ENCODE assay signal across 8 cellular contexts in the genomic region with DNA sequence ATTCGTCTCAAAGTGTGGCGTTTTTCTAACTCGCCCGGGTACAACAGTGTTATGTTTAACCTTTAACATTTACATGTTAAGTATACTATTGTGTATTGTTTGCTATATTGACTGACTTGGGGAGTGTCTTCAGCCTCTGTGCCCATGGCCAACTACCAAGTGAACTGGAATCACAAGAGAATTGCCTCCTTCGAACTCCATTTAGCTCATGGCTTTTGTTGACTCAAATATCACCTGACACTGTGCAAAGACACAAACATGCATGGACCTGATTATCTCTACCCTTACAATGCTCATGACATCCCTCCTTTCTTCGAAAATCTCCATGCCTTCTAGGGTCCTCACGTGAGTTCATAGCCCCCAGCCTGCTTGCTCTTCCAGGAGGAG. TPM values are rescaled to one million over a fixed set of nuclear protein-coding genes. Genes with fewer than 3 reads are reported as not detected.
DNase-seq lines count a peak whose midpoint lies in the region; ATAC-seq and TF ChIP-seq lines count a peak whose summit lies in the region.

No MANE protein-coding gene starts in this region.

- no peak for TF ChIP-seq CTCF in CD14-positive monocyte (IDR thresholded peaks at IDR 0.05)
- no peak for TF ChIP-seq CTCF in KMS-11 (conservative IDR thresholded peaks at IDR 0.05; ENCODE audit: low read depth, low read length)

- H3K27ac ChIP-seq in KMS-11 = no peak overlapping the region
- peak overlapping the region; percentile 56 for H3K27ac ChIP-seq in effector memory CD4-positive, alpha-beta T cell (ENCODE audit: insufficient read depth, low read length, poor library complexity, severe bottlenecking)

- H3K9ac ChIP-seq in KMS-11 = peak overlapping the region; percentile 22; the same call in 1 of the 2 replicates

- H3K27ac Mint-ChIP-seq in CD14-positive monocyte = peak overlapping the region in 2 of 7 donors; percentile 41 to 75
- peak overlapping the region; percentile 74 to 97 (median 92) for H3K27ac Mint-ChIP-seq in naive thymus-derived CD8-positive, alpha-beta T cell

- ATAC-seq in naive thymus-derived CD8-positive, alpha-beta T cell = peak in 1 of 2 donors; percentile 1
- no peak for ATAC-seq in GM19328 (IDR thresholded peaks at IDR 0.05; ENCODE audit: unreplicated experiment)
- no peak for ATAC-seq in HG03571 (IDR thresholded peaks at IDR 0.05; ENCODE audit: unreplicated experiment)
- ATAC-seq in HG03354 (IDR thresholded peaks at IDR 0.05; ENCODE audit: poor library complexity, severe bottlenecking, unreplicated experiment) = no peak

- H3K4me2 ChIP-seq in KMS-11 = no peak overlapping the region

- POLR2A ChIA-PET in naive thymus-derived CD8-positive, alpha-beta T cell (lab: Charles Lee) = interaction anchor here (0.6 to 1.9 kb wide), 8 partner anchors 29 to 479 kb away, joined by 3 to 7 read pairs (median 4); a partner anchor contains a TSS

- intact Hi-C loops in CD14-positive monocyte (cut with micrococcal nuclease) = no loop called here

- H3K27me3 ChIP-seq in KMS-11 (ENCODE audit: insufficient read depth, low read depth) = no peaks in the 10 kb centered on the region
- H3K27me3 ChIP-seq in effector memory CD4-positive, alpha-beta T cell (replicated peaks; ENCODE audit: control insufficient read depth, insufficient read depth, low read length, poor library complexity, severe bottlenecking) = no peaks in the 10 kb centered on the region

- H3K4me3 ChIP-seq in KMS-11 (IDR thresholded peaks at IDR 0.05; ENCODE audit: insufficient read depth, low read depth, low read length) = no peak overlapping the region
- H3K4me3 ChIP-seq in effector memory CD4-positive, alpha-beta T cell (ENCODE audit: insufficient read depth, low read depth, low read length, poor library complexity, severe bottlenecking) = peak overlapping the region; percentile 72

- H3K36me3 ChIP-seq in KMS-11 (ENCODE audit: insufficient read depth) = no peaks in the 10 kb centered on the region
- peaks cover 11% of the 10 kb centered on the region for H3K36me3 ChIP-seq in effector memory CD4-positive, alpha-beta T cell (ENCODE audit: control insufficient read depth, insufficient read depth, low read length)

- no peaks in the 10 kb centered on the region for H4K20me1 ChIP-seq in KMS-11 (ENCODE audit: insufficient read depth)

- peak overlapping the region; percentile 85 to 89 for H3K4me3 Mint-ChIP-seq in CD14-positive monocyte
- peak overlapping the region; percentile 85 to 96 (median 92) for H3K4me3 Mint-ChIP-seq in naive thymus-derived CD8-positive, alpha-beta T cell

- DNase-seq in CD14-positive monocyte (ENCODE audit: low spot score) (no peak), HCEC 1CT (no peak)
- no peak for DNase-seq in effector memory CD4-positive, alpha-beta T cell
- DNase-seq in naive thymus-derived CD8-positive, alpha-beta T cell = no peak

- no peaks in the 10 kb centered on the region for H3K4me1 ChIP-seq in KMS-11 (ENCODE audit: low read depth, poor library complexity, severe bottlenecking)
- peaks cover 7% of the 10 kb centered on the region for H3K4me1 ChIP-seq in effector memory CD4-positive, alpha-beta T cell (ENCODE audit: control insufficient read depth, insufficient read depth, low read length, poor library complexity, severe bottlenecking)

- 0 out of 2 replicates have a peak, but pooled peaks cover 3% of the 10 kb centered on the region for H3K79me2 ChIP-seq in KMS-11 (ENCODE audit: insufficient read depth, low read depth)

- H3K4me1 Mint-ChIP-seq in CD14-positive monocyte = peaks cover 22% of the 10 kb centered on the region
- H3K4me1 Mint-ChIP-seq in naive thymus-derived CD8-positive, alpha-beta T cell = peaks cover 17 to 38% (median 27%) of the 10 kb centered on the region in 4 donors

- peaks cover 36 to 94% (median 87%) of the 10 kb centered on the region in 7 donors for H3K9me3 Mint-ChIP-seq in CD14-positive monocyte
- peaks cover 0 to 87% (median 36%) of the 10 kb centered on the region in 9 donors for H3K9me3 Mint-ChIP-seq in naive thymus-derived CD8-positive, alpha-beta T cell

- H2AFZ ChIP-seq in KMS-11 (ENCODE audit: low read depth) = no peak overlapping the region; the same call in 1 of the 2 replicates

- peaks cover 0 to 2% (median 1%) of the 10 kb centered on the region in 3 donors for H3K27me3 Mint-ChIP-seq in CD14-positive monocyte (ENCODE audit: low read depth in 3 of 3)
- no peaks in the 10 kb centered on the region for H3K27me3 Mint-ChIP-seq in naive thymus-derived CD8-positive, alpha-beta T cell

- H3K36me3 Mint-ChIP-seq in CD14-positive monocyte = peaks cover 31 to 40% of the 10 kb centered on the region in 2 donors
- peaks cover 43 to 73% (median 50%) of the 10 kb centered on the region in 3 donors for H3K36me3 Mint-ChIP-seq in naive thymus-derived CD8-positive, alpha-beta T cell

- no peaks in the 10 kb centered on the region for H3K9me3 ChIP-seq in effector memory CD4-positive, alpha-beta T cell (ENCODE audit: control insufficient read depth, low read length)

RNA-seq across cellular contexts. Expression of a gene that starts 0.7 kb away (rescaled TPM):
- 1 to 10 TPM; 2.5 to 3.8 TPM for polyA plus RNA-seq in CD14-positive monocyte
- total RNA-seq in naive thymus-derived CD8-positive, alpha-beta T cell = 10 to 100 TPM; 84.6 to 85.1 TPM
- 10 to 100 TPM; 13.2 to 32.2 (median 20.9) TPM for polyA plus RNA-seq in naive thymus-derived CD8-positive, alpha-beta T cell

RNA-seq across cellular contexts. Expression of a gene that starts 28.3 kb away (rescaled TPM):
- under 1 TPM; 0.39 to 0.70 TPM for polyA plus RNA-seq in CD14-positive monocyte
- total RNA-seq in naive thymus-derived CD8-positive, alpha-beta T cell = 10 to 100 TPM; 44.2 to 50.1 TPM
- polyA plus RNA-seq in naive thymus-derived CD8-positive, alpha-beta T cell = 1 to 10 TPM; 1.6 to 6.0 (median 1.8) TPM

RNA-seq across cellular contexts. Expression of a gene that starts 38.4 kb away (rescaled TPM):
- 1 to 10 TPM in 1 of 2 donors, under 1 TPM in 1; 0.41 to 2.9 TPM for polyA plus RNA-seq in CD14-positive monocyte
- total RNA-seq in naive thymus-derived CD8-positive, alpha-beta T cell = 10 to 100 TPM; 61.9 to 69.2 TPM
- polyA plus RNA-seq in naive thymus-derived CD8-positive, alpha-beta T cell = 1 to 10 TPM; 1.3 to 7.4 (median 4.7) TPM

RNA-seq across cellular contexts. Expression of a gene that starts 47.1 kb away (rescaled TPM):
- under 1 TPM in 1 of 2 donors, not detected in 1; 0.74 TPM for polyA plus RNA-seq in CD14-positive monocyte
- 10 to 100 TPM; 28.0 to 31.8 TPM for total RNA-seq in naive thymus-derived CD8-positive, alpha-beta T cell
- polyA plus RNA-seq in naive thymus-derived CD8-positive, alpha-beta T cell = 1 to 10 TPM in 2 of 3 donors, not detected in 1; 1.0 to 2.1 TPM

RNA-seq across cellular contexts. Expression of a gene that starts 58.0 kb away (rescaled TPM):
- under 1 TPM; 0.18 to 0.56 TPM for polyA plus RNA-seq in CD14-positive monocyte
- 10 to 100 TPM; 29.1 to 29.9 TPM for total RNA-seq in naive thymus-derived CD8-positive, alpha-beta T cell
- polyA plus RNA-seq in naive thymus-derived CD8-positive, alpha-beta T cell = 1 to 10 TPM in 1 of 3 donors, under 1 TPM in 2; 0.27 to 1.3 (median 0.76) TPM
